23 cellular contexts compared by ENCODE assay signal in genomic region chr6:52675372-52675771, GRCh38.
"Had no signal": no experiment of that assay in that cellular context is flagged by ENCODE, and none has a peak within 500 bp of the region (broad histone marks: within the 10 kb centered on the region; RNA-seq: fewer than 3 reads in every experiment).

No MANE protein-coding gene starts in this region.

- H3K9me3 ChIP-seq: colonic mucosa, esophagus squamous epithelium, gastrocnemius medialis, tibial artery had no signal

- H3K27me3 Mint-ChIP-seq: activated CD4-positive, alpha-beta T cell treated with anti-CD3 and anti-CD28 coated beads for 36 hours; activated naive CD8-positive, alpha-beta T cell treated with anti-CD3 and anti-CD28 coated beads for 36 hours; effector memory CD8-positive, alpha-beta T cell; stimulated activated naive CD8-positive, alpha-beta T cell treated with anti-CD3 and anti-CD28 coated beads, Interleukin-15, Interleukin-2, amounts not matched to agents 100 ng/mL and 50 ng/mL, for 24 hours had no signal

- H3K4me3 Mint-ChIP-seq: activated CD4-positive, alpha-beta T cell treated with anti-CD3 and anti-CD28 coated beads for 36 hours; activated naive CD8-positive, alpha-beta T cell treated with anti-CD3 and anti-CD28 coated beads for 36 hours; activated T-cell treated with anti-CD3 and anti-CD28 coated beads, Interleukin-2, amount 50 U/mL, for 4 hours; effector memory CD8-positive, alpha-beta T cell; nephron; stimulated activated naive CD8-positive, alpha-beta T cell treated with anti-CD3 and anti-CD28 coated beads, Interleukin-15, Interleukin-2, amounts not matched to agents 100 ng/mL and 50 ng/mL, for 24 hours had no signal

- DNase-seq: activated CD4-positive, alpha-beta T cell treated with anti-CD3 and anti-CD28 coated beads for 36 hours; activated CD4-positive, alpha-beta T cell treated with anti-CD3 and anti-CD28 coated beads, Interleukin-2, amount 50 U/mL, for 4 hours; activated CD8-positive, alpha-beta memory T cell treated with anti-CD3 and anti-CD28 coated beads for 24 hours; activated CD8-positive, alpha-beta memory T cell treated with anti-CD3 and anti-CD28 coated beads, Interleukin-2, amount 50 U/mL, for 48 hours; activated naive CD4-positive, alpha-beta T cell treated with Interleukin-2 at 50 U/mL for 16 hours; activated naive CD8-positive, alpha-beta T cell treated with anti-CD3 and anti-CD28 coated beads for 36 hours; activated T-cell treated with anti-CD3 and anti-CD28 coated beads, Interleukin-2, amount 50 U/mL, for 4 hours; amniotic stem cell; colonic mucosa; dorsolateral prefrontal cortex; effector memory CD8-positive, alpha-beta T cell; esophagus squamous epithelium; gastrocnemius medialis; hippocampal formation; left cardiac atrium; occipital lobe; spleen; stimulated activated CD4-positive, alpha-beta T cell treated with anti-CD3 and anti-CD28 coated beads, Interleukin-4, amount 100 ng/mL, for 1 hour; substantia nigra; T-helper 1 cell; tibial artery had no signal

- H3K27ac ChIP-seq: colonic mucosa, dorsolateral prefrontal cortex, esophagus squamous epithelium, gastrocnemius medialis, spleen, tibial artery had no signal

- H3K36me3 ChIP-seq: colonic mucosa, gastrocnemius medialis had no signal

- H3K9me3 Mint-ChIP-seq: activated naive CD8-positive, alpha-beta T cell treated with anti-CD3 and anti-CD28 coated beads for 36 hours; activated T-cell treated with anti-CD3 and anti-CD28 coated beads, Interleukin-2, amount 50 U/mL, for 4 hours; effector memory CD8-positive, alpha-beta T cell; nephron; stimulated activated naive CD8-positive, alpha-beta T cell treated with anti-CD3 and anti-CD28 coated beads, Interleukin-15, Interleukin-2, amounts not matched to agents 100 ng/mL and 50 ng/mL, for 24 hours had no signal

- H3K27ac Mint-ChIP-seq: activated CD4-positive, alpha-beta T cell treated with anti-CD3 and anti-CD28 coated beads for 36 hours; activated naive CD8-positive, alpha-beta T cell treated with anti-CD3 and anti-CD28 coated beads for 36 hours; nephron; stimulated activated naive CD8-positive, alpha-beta T cell treated with anti-CD3 and anti-CD28 coated beads, Interleukin-15, Interleukin-2, amounts not matched to agents 100 ng/mL and 50 ng/mL, for 24 hours had no signal

- H3K4me1 ChIP-seq: gastrocnemius medialis had no signal

- H3K4me3 ChIP-seq: colonic mucosa, dorsolateral prefrontal cortex, esophagus squamous epithelium, gastrocnemius medialis, spleen, tibial artery had no signal

- ATAC-seq: activated CD4-positive, alpha-beta T cell treated with anti-CD3 and anti-CD28 coated beads for 36 hours; activated T-cell treated with anti-CD3 and anti-CD28 coated beads, Interleukin-2, amount 50 U/mL, for 4 hours; effector memory CD8-positive, alpha-beta T cell; gastrocnemius medialis; left cardiac atrium had no signal

- H3K27me3 ChIP-seq: colonic mucosa, dorsolateral prefrontal cortex, esophagus squamous epithelium, gastrocnemius medialis, spleen, tibial artery had no signal
